In genomic region chr12:76879710-76880025, GRCh38 we compare ENCODE assay signal across 8 cellular contexts. TPM values are rescaled to one million over a fixed set of nuclear protein-coding genes. Genes with fewer than 3 reads are reported as not detected.
DNase-seq lines count a peak whose midpoint lies in the region; ATAC-seq, FAIRE-seq and TF ChIP-seq lines count a peak whose summit lies in the region.

No MANE protein-coding gene starts in this region.

- no peaks in the 10 kb centered on the region for H3K36me3 Mint-ChIP-seq in central memory CD8-positive, alpha-beta T cell (ENCODE audit: insufficient read depth)

- H3K36me3 ChIP-seq in HUES48 (ENCODE audit: control insufficient read depth, insufficient read depth, low read length) (no peaks in the 10 kb centered on the region), muscle layer of colon (ENCODE audit: insufficient read depth, low read length) (no peaks in the 10 kb centered on the region)

- peaks cover 11% of the 10 kb centered on the region for H3K4me1 Mint-ChIP-seq in central memory CD8-positive, alpha-beta T cell

- H3K4me3 ChIP-seq in AG09309 (ENCODE audit: control insufficient read depth, low read depth, low read length) (peak overlapping the region; percentile 87), HUES48 (ENCODE audit: low read depth, low read length) (peak overlapping the region; percentile 88), muscle layer of colon (ENCODE audit: low read depth in 1 of 2, low read length in 2 of 2) (peak overlapping the region in 1 of 2 donors; percentile 79)

- no peaks in the 10 kb centered on the region for H3K9me3 ChIP-seq in HUES48 (ENCODE audit: control insufficient read depth, insufficient read depth, low read length)
- H3K9me3 ChIP-seq in muscle layer of colon (ENCODE audit: low read length), result no peaks in the 10 kb centered on the region

- ATAC-seq in central memory CD8-positive, alpha-beta T cell (replicated peaks; ENCODE audit: extremely low read depth, poor library complexity, severe bottlenecking), result no peak
- ATAC-seq in GM18907 (IDR thresholded peaks at IDR 0.05; ENCODE audit: unreplicated experiment), result no peak

- in situ Hi-C loops in G401 (cut with HindIII; ENCODE audit: low sequenced_read_pairs), result no loop called here

- H3K27me3 ChIP-seq in HUES48 (ENCODE audit: control insufficient read depth, insufficient read depth, low read length), result peaks cover 3% of the 10 kb centered on the region; the same call in 1 of the 2 replicates
- no peaks in the 10 kb centered on the region for H3K27me3 ChIP-seq in muscle layer of colon (ENCODE audit: control insufficient read depth in 1 of 2, insufficient read depth in 2 of 2, low read length in 2 of 2)

- H3K4me3 Mint-ChIP-seq in central memory CD8-positive, alpha-beta T cell, result peak overlapping the region; percentile 74

- H3K4me1 ChIP-seq in HUES48 (ENCODE audit: control insufficient read depth, insufficient read depth, low read length) (peaks cover 27% of the 10 kb centered on the region), muscle layer of colon (ENCODE audit: insufficient read depth, low read length) (no peaks in the 10 kb centered on the region)

- peaks cover 80% of the 10 kb centered on the region for H3K27me3 Mint-ChIP-seq in central memory CD8-positive, alpha-beta T cell

- TF ChIP-seq CTCF in AG09309 (IDR thresholded peaks at IDR 0.05; ENCODE audit: control insufficient read depth, insufficient read depth, low read depth, low read length, missing control alignments), result no peak

- no peak overlapping the region for H3K27ac Mint-ChIP-seq in central memory CD8-positive, alpha-beta T cell (ENCODE audit: low read depth)

- DNase-seq in AG09309 (ENCODE audit: low read depth) (no peak), G401 (ENCODE audit: low spot score) (no peak), kidney tubule cell (ENCODE audit: low spot score) (no peak), GM19239 (ENCODE audit: insufficient read length, low spot score) (no peak)
- DNase-seq in central memory CD8-positive, alpha-beta T cell (ENCODE audit: low spot score in 2 of 2), result no peak

- H3K27ac ChIP-seq in HUES48 (ENCODE audit: low read depth, low read length) (peak overlapping the region; percentile 95), muscle layer of colon (ENCODE audit: low read depth, low read length) (peak overlapping the region; percentile 81)

- no peaks in the 10 kb centered on the region for H3K9me3 Mint-ChIP-seq in central memory CD8-positive, alpha-beta T cell

- no peak for FAIRE-seq in GM19239 (lab: Jason Lieb, UNC)

- H3K9ac ChIP-seq in HUES48 (ENCODE audit: low read depth, low read length) (peak overlapping the region; percentile 90), muscle layer of colon (ENCODE audit: low read length) (peak overlapping the region; percentile 20)

RNA-seq across cellular contexts. Expression of gene CSRP2, which starts 0.8 kb away (rescaled TPM):
- 46.2 and 57.5 TPM in 2 replicates for total RNA-seq in G401 (2014; rRNA removed; shearing (Covaris generic))
